In the genomic region with DNA sequence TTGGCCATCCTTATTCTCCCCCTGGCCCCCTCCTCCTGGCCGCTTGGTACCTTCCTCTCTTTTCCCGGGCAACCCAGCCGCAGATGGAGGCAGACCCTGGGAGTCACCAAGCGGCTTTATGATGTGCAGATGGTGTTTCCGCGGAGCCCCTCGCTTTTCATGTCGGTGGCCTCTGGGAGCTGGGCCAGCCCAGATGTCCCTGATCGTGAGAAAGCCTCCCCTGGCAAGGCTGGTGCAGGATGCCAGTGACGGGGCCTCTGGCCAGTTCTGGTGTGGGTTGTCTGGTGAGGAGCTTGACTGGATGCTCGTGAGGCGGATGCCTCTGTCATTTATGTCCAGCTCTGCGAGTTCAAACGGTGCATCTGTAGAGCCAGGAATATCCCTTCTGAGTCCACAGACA, we compare ENCODE assay signal across 16 cellular contexts. TPM values are rescaled to one million over a fixed set of nuclear protein-coding genes. Genes with fewer than 3 reads are reported as not detected.
DNase-seq lines count a peak whose midpoint lies in the region; ATAC-seq and TF ChIP-seq lines count a peak whose summit lies in the region.
"Had no signal": no experiment of that assay in that cellular context is flagged by ENCODE, and none has a peak within 500 bp of the region (broad histone marks: within the 10 kb centered on the region; RNA-seq: fewer than 3 reads in every experiment).

No MANE protein-coding gene starts in this region.

- no peak for TF ChIP-seq CTCF in chondrocyte (IDR thresholded peaks at IDR 0.05)

- peaks cover 28% of the 10 kb centered on the region for H3K27me3 Mint-ChIP-seq in chondrocyte (ENCODE audit: low read depth)
- no peaks in the 10 kb centered on the region for H3K27me3 Mint-ChIP-seq in activated CD4-positive, alpha-beta memory T cell treated with anti-CD3 and anti-CD28 coated beads, Interleukin-2, amount 10 ng/mL, durations not matched to agents 7 days and 5 days

- DNase-seq in DMS 273 (lab: John Stamatoyannopoulos, UW; ENCODE audit: unreplicated experiment) (peak; percentile 98), NCI-H1092 (lab: John Stamatoyannopoulos, UW) (peak; percentile 57), NCI-H446 treated with DMSO at 0.1 percent for 48 hours (lab: John Stamatoyannopoulos, UW) (peak; percentile 86), chondrocyte (ENCODE audit: low spot score) (peak; percentile 78), NAMALWA (ENCODE audit: low spot score) (no peak), NCI-H1436 treated with DMSO at 0.1 percent for 48 hours (lab: John Stamatoyannopoulos, UW) (no peak)
- no peak for DNase-seq in activated CD4-positive, alpha-beta memory T cell treated with anti-CD3 and anti-CD28 coated beads, Interleukin-2, amount 10 ng/mL, durations not matched to agents 7 days and 5 days
- DNase-seq: CD4-positive, CD25-positive, alpha-beta regulatory T cell; DND-41; GOT3; HCEC 1CT; IMR-90; NCI-H1436; NCI-H2029 treated with DMSO at 0.1 percent for 48 hours; Peyer's patch had no signal

- H3K4me1 Mint-ChIP-seq in chondrocyte (ENCODE audit: low read depth) = peaks cover 7% of the 10 kb centered on the region
- H3K4me1 Mint-ChIP-seq in activated CD4-positive, alpha-beta memory T cell treated with anti-CD3 and anti-CD28 coated beads, Interleukin-2, amount 10 ng/mL, durations not matched to agents 7 days and 5 days = peaks cover 1% of the 10 kb centered on the region

- POLR2A ChIA-PET in activated CD4-positive, alpha-beta memory T cell treated with anti-CD3 and anti-CD28 coated beads, Interleukin-2, amount 10 ng/mL, durations not matched to agents 7 days and 5 days (lab: Charles Lee) = no interaction called here

- CTCF ChIA-PET in activated CD4-positive, alpha-beta memory T cell treated with anti-CD3 and anti-CD28 coated beads, Interleukin-2, amount 10 ng/mL, durations not matched to agents 7 days and 5 days (lab: Charles Lee) = interaction anchor here (1.4 kb wide), 1 partner anchor 420 kb away, joined by 3 read pairs; no protein-coding TSS in a partner anchor

- no peak for ATAC-seq in HG03439 (IDR thresholded peaks at IDR 0.05; ENCODE audit: unreplicated experiment)

- no peak overlapping the region for H3K4me3 Mint-ChIP-seq in chondrocyte (ENCODE audit: unreplicated experiment)
- no peak overlapping the region for H3K4me3 Mint-ChIP-seq in activated CD4-positive, alpha-beta memory T cell treated with anti-CD3 and anti-CD28 coated beads, Interleukin-2, amount 10 ng/mL, durations not matched to agents 7 days and 5 days
- H3K4me3 Mint-ChIP-seq: CD4-positive, CD25-positive, alpha-beta regulatory T cell had no signal

- no peak overlapping the region for H3K27ac Mint-ChIP-seq in chondrocyte (ENCODE audit: unreplicated experiment)
- H3K27ac Mint-ChIP-seq in activated CD4-positive, alpha-beta memory T cell treated with anti-CD3 and anti-CD28 coated beads, Interleukin-2, amount 10 ng/mL, durations not matched to agents 7 days and 5 days = no peak overlapping the region
- H3K27ac Mint-ChIP-seq: CD4-positive, CD25-positive, alpha-beta regulatory T cell had no signal

- H3K9me3 Mint-ChIP-seq in chondrocyte (ENCODE audit: low read depth) = no peaks in the 10 kb centered on the region
- H3K9me3 Mint-ChIP-seq in activated CD4-positive, alpha-beta memory T cell treated with anti-CD3 and anti-CD28 coated beads, Interleukin-2, amount 10 ng/mL, durations not matched to agents 7 days and 5 days = no peaks in the 10 kb centered on the region
- H3K9me3 Mint-ChIP-seq: CD4-positive, CD25-positive, alpha-beta regulatory T cell had no signal

- peaks cover 2% of the 10 kb centered on the region for H3K36me3 Mint-ChIP-seq in chondrocyte (ENCODE audit: low read depth)
- no peaks in the 10 kb centered on the region for H3K36me3 Mint-ChIP-seq in activated CD4-positive, alpha-beta memory T cell treated with anti-CD3 and anti-CD28 coated beads, Interleukin-2, amount 10 ng/mL, durations not matched to agents 7 days and 5 days (ENCODE audit: low read depth)
- H3K36me3 Mint-ChIP-seq: CD4-positive, CD25-positive, alpha-beta regulatory T cell had no signal

RNA-seq across cellular contexts. Expression of gene BRD7, which starts 18.0 kb away (rescaled TPM):
- 47.6 to 59.4 TPM (median 52.7 TPM) in 3 replicates for total RNA-seq in chondrocyte
- 100 to 1,000 TPM in 1 of 2 experiments, 10 to 100 TPM in 1; 93.3 to 101 TPM for total RNA-seq in activated CD4-positive, alpha-beta memory T cell treated with anti-CD3 and anti-CD28 coated beads, Interleukin-2, amount 10 ng/mL, durations not matched to agents 7 days and 5 days

Comparison
In these comparisons a context has a peak if more than half of its experiments do, and no peak if none do; other contexts are left out.
1. DNase-seq: peak in DMS 273 (single experiment), NCI-H1092 (single experiment), NCI-H446 treated with DMSO at 0.1 percent for 48 hours (single experiment) and chondrocyte (single experiment); none in activated CD4-positive, alpha-beta memory T cell treated with anti-CD3 and anti-CD28 coated beads, Interleukin-2, amount 10 ng/mL, durations not matched to agents 7 days and 5 days (single experiment), NAMALWA (single experiment) and NCI-H1436 treated with DMSO at 0.1 percent for 48 hours (single experiment).